ENCODE assay signal across 8 cellular contexts in the genomic region with DNA sequence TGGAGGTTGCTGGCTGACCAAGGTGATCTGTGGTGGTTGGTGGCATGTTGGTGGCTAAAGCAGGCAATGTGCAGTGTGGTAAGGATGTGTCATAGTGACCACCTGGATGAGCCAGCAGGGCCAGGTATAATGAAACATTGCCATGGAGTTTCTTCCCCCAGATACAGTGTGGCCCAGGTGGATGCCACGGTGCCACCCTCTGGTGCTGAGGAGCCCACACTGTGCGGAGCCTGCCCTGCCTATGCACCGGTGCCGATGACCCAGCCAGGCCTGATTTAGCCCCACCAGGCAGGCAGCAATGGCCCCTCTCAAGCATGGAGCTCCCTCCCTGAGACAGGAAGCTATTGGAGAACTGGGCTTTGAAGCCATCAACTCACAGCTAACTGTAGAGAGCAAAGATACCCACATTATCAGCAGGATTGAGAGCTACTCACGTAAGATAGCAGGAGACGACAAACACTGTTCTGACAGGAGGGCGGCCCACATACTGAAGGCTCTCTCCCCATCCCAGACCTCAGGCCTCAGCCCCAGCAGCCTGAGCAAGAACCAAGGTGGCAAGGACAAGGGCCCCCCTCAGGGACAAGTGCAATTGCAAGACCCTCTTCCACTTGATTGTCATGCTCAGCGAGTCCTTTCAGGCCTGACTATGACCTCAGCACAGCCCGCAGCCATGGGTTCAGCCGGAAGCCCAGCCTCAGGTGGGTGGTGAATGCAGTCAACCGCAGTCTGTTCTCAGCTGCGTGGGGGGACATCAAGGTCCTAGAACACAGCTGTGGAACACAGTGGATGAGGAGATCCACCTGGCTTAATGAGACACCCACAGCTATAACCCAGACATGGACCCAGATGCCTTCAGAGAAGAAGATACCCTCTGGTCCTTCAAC.
DNase-seq lines count a peak whose midpoint lies in the region; ATAC-seq and TF ChIP-seq lines count a peak whose summit lies in the region.

No MANE protein-coding gene starts in this region.

- H3K4me3 ChIP-seq in CD4-positive, alpha-beta memory T cell (ENCODE audit: low read length in 2 of 2): peak overlapping the region in 1 of 2 donors; percentile 14
- peak overlapping the region; percentile 14; the same call in 1 of the 2 replicates for H3K4me3 ChIP-seq in MM.1S (ENCODE audit: low read length)

- ATAC-seq in GM21526 (IDR thresholded peaks at IDR 0.05; ENCODE audit: low FRiP score, unreplicated experiment): peak; percentile 90

- H3K36me3 ChIP-seq in CD4-positive, alpha-beta memory T cell (ENCODE audit: insufficient read depth, low read length): no peaks in the 10 kb centered on the region
- no peaks in the 10 kb centered on the region for H3K36me3 ChIP-seq in MM.1S (replicated peaks; ENCODE audit: insufficient read depth, low read length)

- no peaks in the 10 kb centered on the region for H3K79me2 ChIP-seq in MM.1S (ENCODE audit: low read length)

- peak overlapping the region; percentile 58 for H3K4me2 ChIP-seq in MM.1S (ENCODE audit: low read depth, low read length)

- H3K4me3 Mint-ChIP-seq in CD4-positive, alpha-beta memory T cell: peak overlapping the region; percentile 55 to 81 (median 72)
- peak overlapping the region; percentile 66 for H3K4me3 Mint-ChIP-seq in activated naive CD8-positive, alpha-beta T cell
- no peak overlapping the region for H3K4me3 Mint-ChIP-seq in immature natural killer cell

- intact Hi-C loops in CD4-positive, alpha-beta memory T cell (cut with micrococcal nuclease): no loop called here

- H4K20me1 ChIP-seq in MM.1S (ENCODE audit: insufficient read depth, low read length): no peaks in the 10 kb centered on the region

- no peaks in the 10 kb centered on the region for H3K9me3 ChIP-seq in CD4-positive, alpha-beta memory T cell (ENCODE audit: control insufficient read depth in 1 of 2, low read length in 2 of 2)
- H3K9me3 ChIP-seq in MM.1S (replicated peaks; ENCODE audit: insufficient read depth, low read length): no peaks in the 10 kb centered on the region

- peaks cover 40 to 54% (median 48%) of the 10 kb centered on the region in 4 donors for H3K4me1 Mint-ChIP-seq in CD4-positive, alpha-beta memory T cell
- peaks cover 73% of the 10 kb centered on the region for H3K4me1 Mint-ChIP-seq in activated naive CD8-positive, alpha-beta T cell (ENCODE audit: low read depth)
- no peaks in the 10 kb centered on the region for H3K4me1 Mint-ChIP-seq in immature natural killer cell

- peak overlapping the region; percentile 44 for H3K27ac ChIP-seq in CD4-positive, alpha-beta memory T cell (ENCODE audit: low read depth, low read length)
- H3K27ac ChIP-seq in MM.1S (ENCODE audit: low read length): peak overlapping the region; percentile 89

- H3K9me3 Mint-ChIP-seq in CD4-positive, alpha-beta memory T cell: no peaks in the 10 kb centered on the region
- no peaks in the 10 kb centered on the region for H3K9me3 Mint-ChIP-seq in activated naive CD8-positive, alpha-beta T cell (ENCODE audit: low read depth)
- peaks cover 0 to 2% (median 0%) of the 10 kb centered on the region in 6 donors for H3K9me3 Mint-ChIP-seq in immature natural killer cell

- CTCF ChIA-PET in CD4-positive, alpha-beta memory T cell (lab: Charles Lee; ENCODE audit: partially characterized antibody): interaction anchor here (0.7 to 7.2 kb wide), 11 partner anchors 10 to 87 kb away, joined by 3 to 123 read pairs (median 10); partner anchors contain the start of gene CDV3

- POLR2A ChIA-PET in CD4-positive, alpha-beta memory T cell (lab: Charles Lee; ENCODE audit: partially characterized antibody): interaction anchor here (1.3 to 7.2 kb wide), 7 partner anchors 10 to 171 kb away, joined by 3 to 89 read pairs (median 12); partner anchors contain the start of genes CDV3 and TOPBP1

- no peak for TF ChIP-seq CTCF in MM.1S (IDR thresholded peaks at IDR 0.05; ENCODE audit: low read length)

- H3K4me1 ChIP-seq in CD4-positive, alpha-beta memory T cell (ENCODE audit: insufficient read depth, low read length): peaks cover 55% of the 10 kb centered on the region
- peaks cover 58% of the 10 kb centered on the region for H3K4me1 ChIP-seq in MM.1S (ENCODE audit: low read length)

- H3K27ac Mint-ChIP-seq in CD4-positive, alpha-beta memory T cell: peak overlapping the region; percentile 69 to 95 (median 93)
- peak overlapping the region; percentile 93 for H3K27ac Mint-ChIP-seq in activated naive CD8-positive, alpha-beta T cell
- H3K27ac Mint-ChIP-seq in immature natural killer cell: no peak overlapping the region

- no peaks in the 10 kb centered on the region for H3K27me3 ChIP-seq in CD4-positive, alpha-beta memory T cell (ENCODE audit: insufficient read depth, low read length)
- H3K27me3 ChIP-seq in MM.1S (replicated peaks; ENCODE audit: insufficient read depth, low read length): no peaks in the 10 kb centered on the region

- peaks cover 18% of the 10 kb centered on the region; the same call in 1 of the 2 replicates for H3F3A ChIP-seq in MM.1S (ENCODE audit: insufficient read depth, low read length)

- H3K9ac ChIP-seq in MM.1S (ENCODE audit: low read length): peak overlapping the region; percentile 56

- peak; percentile 36 to 52 (median 40) for DNase-seq in CD4-positive, alpha-beta memory T cell
- DNase-seq in MM.1S (peak; percentile 55), NCI-H187 (lab: John Stamatoyannopoulos, UW) (no peak), immature natural killer cell (no peak), DMS 273 (lab: John Stamatoyannopoulos, UW; ENCODE audit: unreplicated experiment) (no peak)
- DNase-seq in stimulated activated naive CD4-positive, alpha-beta T cell (lab: John Stamatoyannopoulos, UW): peak; percentile 7 to 60 (median 41)

- no peaks in the 10 kb centered on the region for H3K27me3 Mint-ChIP-seq in CD4-positive, alpha-beta memory T cell
- H3K27me3 Mint-ChIP-seq in activated naive CD8-positive, alpha-beta T cell: no peaks in the 10 kb centered on the region
- H3K27me3 Mint-ChIP-seq in immature natural killer cell (ENCODE audit: low read depth in 3 of 3): peaks cover 0 to 1% (median 0%) of the 10 kb centered on the region in 3 donors

- H3K36me3 Mint-ChIP-seq in CD4-positive, alpha-beta memory T cell: no peaks in the 10 kb centered on the region
- H3K36me3 Mint-ChIP-seq in activated naive CD8-positive, alpha-beta T cell: peaks cover 4% of the 10 kb centered on the region
- H3K36me3 Mint-ChIP-seq in immature natural killer cell: no peaks in the 10 kb centered on the region

- H3K9me2 ChIP-seq in MM.1S (replicated peaks; ENCODE audit: insufficient read depth, low read length): no peaks in the 10 kb centered on the region

- H2AFZ ChIP-seq in MM.1S (ENCODE audit: low read length): peak overlapping the region; percentile 61

Comparison
In these comparisons a context has a peak if more than half of its experiments do, and no peak if none do; other contexts are left out.
1. DNase-seq: peak in CD4-positive, alpha-beta memory T cell (5 of 5), MM.1S (single experiment) and stimulated activated naive CD4-positive, alpha-beta T cell (6 of 6); none in NCI-H187 (0 of 2), immature natural killer cell (0 of 3) and DMS 273 (single experiment).
2. H3K27ac Mint-ChIP-seq: peak in CD4-positive, alpha-beta memory T cell (7 of 7) and activated naive CD8-positive, alpha-beta T cell (single experiment); none in immature natural killer cell (0 of 6).
3. H3K4me3 Mint-ChIP-seq: peak in CD4-positive, alpha-beta memory T cell (8 of 8) and activated naive CD8-positive, alpha-beta T cell (single experiment); none in immature natural killer cell (0 of 5).